Comparison of ENCODE assay signal across 7 cellular contexts in genomic region chr22:12579655-12580054, GRCh38.
DNase-seq lines count a peak whose midpoint lies in the region; TF ChIP-seq lines count a peak whose summit lies in the region.
"Not testable (repeated sequence)": the region's sequence is repeated elsewhere in the genome, so short reads cannot be mapped to it uniquely, and the experiment has no call there.

No MANE protein-coding gene starts in this region.

- not testable (repeated sequence) for H3K27me3 Mint-ChIP-seq in Caco-2 (ENCODE audit: insufficient read depth, unreplicated experiment); chondrocyte (ENCODE audit: low read depth)

- H3K27ac Mint-ChIP-seq in Caco-2 (ENCODE audit: unreplicated experiment); chondrocyte (ENCODE audit: unreplicated experiment): not testable (repeated sequence)

- CTCF ChIA-PET in Caco-2 (lab: Charles Lee) = not testable (repeated sequence)

- not testable (repeated sequence) for H3K79me2 ChIP-seq in OCI-LY3 (ENCODE audit: low read length)

- TF ChIP-seq CTCF in Caco-2 (IDR thresholded peaks at IDR 0.05; ENCODE audit: insufficient read depth in 1 of 2, low read depth in 1 of 2, low read length in 1 of 2, severe bottlenecking in 1 of 2, unreplicated experiment in 1 of 2) (peak; percentile 18 to 22), GM12873 (IDR thresholded peaks at IDR 0.05; ENCODE audit: insufficient read depth, low read depth, low read length, missing control alignments) (peak; percentile 21), LNCAP (IDR thresholded peaks at IDR 0.05) (peak; percentile 53), OCI-LY3 (IDR thresholded peaks at IDR 0.05; ENCODE audit: low read depth, low read length) (0 out of 2 replicates have a peak, but pooled peaks have one; percentile 19), chondrocyte (IDR thresholded peaks at IDR 0.05) (peak; percentile 22), left ventricle myocardium inferior (IDR thresholded peaks at IDR 0.05; ENCODE audit: borderline replicate concordance) (peak; percentile 18)

- not testable (repeated sequence) for H3K9me3 Mint-ChIP-seq in Caco-2 (ENCODE audit: unreplicated experiment); chondrocyte (ENCODE audit: low read depth)

- not testable (repeated sequence) for H3K4me1 Mint-ChIP-seq in Caco-2 (ENCODE audit: low read depth, unreplicated experiment); chondrocyte (ENCODE audit: low read depth)

- H2AFZ ChIP-seq in OCI-LY3 (ENCODE audit: low read depth, low read length) = not testable (repeated sequence)

- H3K4me1 ChIP-seq in Caco-2; OCI-LY3 (ENCODE audit: low read length); left ventricle myocardium inferior: not testable (repeated sequence)

- H3K36me3 Mint-ChIP-seq in Caco-2 (ENCODE audit: insufficient read depth, unreplicated experiment); chondrocyte (ENCODE audit: low read depth): not testable (repeated sequence)

- not testable (repeated sequence) for H4K20me1 ChIP-seq in OCI-LY3 (ENCODE audit: insufficient read depth, low read length)

- not testable (repeated sequence) for H3K9ac ChIP-seq in OCI-LY3 (ENCODE audit: low read length)

- H3K36me3 ChIP-seq in Caco-2 (ENCODE audit: control insufficient read depth, insufficient read depth, low read length); OCI-LY3 (replicated peaks; ENCODE audit: low read depth, low read length); left ventricle myocardium inferior: not testable (repeated sequence)

- H3K27me3 ChIP-seq in Caco-2 (replicated peaks; ENCODE audit: control insufficient read depth, insufficient read depth, low read length); OCI-LY3 (ENCODE audit: low read depth, low read length); left ventricle myocardium inferior (ENCODE audit: low read depth): not testable (repeated sequence)

- H3K4me3 Mint-ChIP-seq in Caco-2 (ENCODE audit: unreplicated experiment); chondrocyte (ENCODE audit: unreplicated experiment): not testable (repeated sequence)

- intact Hi-C loops in Caco-2 (cut with micrococcal nuclease; ENCODE audit: unreplicated experiment); left ventricle myocardium inferior (cut with micrococcal nuclease): not testable (repeated sequence)

- POLR2A ChIA-PET in Caco-2 (lab: Charles Lee) = not testable (repeated sequence)

- in situ Hi-C loops in SK-MEL-5 (cut with HindIII; ENCODE audit: low pct_unique_long_range_greater_than_20kb, low sequenced_read_pairs) = not testable (repeated sequence)

- not testable (repeated sequence) for H3K9me3 ChIP-seq in Caco-2; OCI-LY3 (ENCODE audit: insufficient read depth, low read length)
- H3K9me3 ChIP-seq in left ventricle myocardium inferior (replicated peaks) = peaks cover 12% of the 10 kb centered on the region

- not testable (repeated sequence) for H3K4me3 ChIP-seq in Caco-2 (ENCODE audit: low read depth, low read length); OCI-LY3 (ENCODE audit: low read length); left ventricle myocardium inferior

- not testable (repeated sequence) for H3K4me2 ChIP-seq in OCI-LY3 (ENCODE audit: low read length)

- DNase-seq in Caco-2; chondrocyte (ENCODE audit: low spot score); left ventricle myocardium inferior: not testable (repeated sequence)
- peak; percentile 21 for DNase-seq in SK-MEL-5 (ENCODE audit: low read depth, low spot score)

- H3K27ac ChIP-seq in OCI-LY3 (ENCODE audit: low read length); left ventricle myocardium inferior (replicated peaks): not testable (repeated sequence)

- BruUV-seq in Caco-2 (replicated peaks; lab: Mats Ljungman, UMichigan) = not testable (repeated sequence)
